ENCODE assay signal across 19 cellular contexts in the genomic region with DNA sequence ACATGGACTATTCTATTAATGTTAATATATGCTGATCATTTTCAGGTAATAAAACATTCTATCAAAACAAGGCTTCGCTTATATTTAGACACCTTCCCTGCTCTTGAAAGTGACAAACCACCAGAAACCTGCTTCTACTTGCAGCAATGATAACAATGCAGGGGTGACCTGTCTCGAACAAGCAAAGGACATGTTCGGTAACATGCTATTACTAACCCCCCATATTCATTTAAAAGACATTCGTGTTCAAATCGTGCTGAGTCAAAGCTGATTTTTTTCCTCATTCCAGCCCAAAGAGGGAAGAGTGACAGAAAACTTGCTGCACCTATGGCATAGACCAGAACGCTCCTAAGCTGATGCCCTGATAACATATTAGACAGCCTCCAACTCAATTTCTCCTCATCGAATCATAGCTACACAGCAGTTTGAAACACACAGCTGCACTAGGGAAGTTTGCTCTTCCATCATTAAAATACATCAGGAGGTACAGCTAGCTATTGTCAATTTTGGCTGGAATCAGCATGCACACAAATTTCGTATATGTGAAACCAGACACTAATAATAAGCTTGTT.
DNase-seq lines count a peak whose midpoint lies in the region; FAIRE-seq and TF ChIP-seq lines count a peak whose summit lies in the region.
"Had no signal": no experiment of that assay in that cellular context is flagged by ENCODE, and none has a peak within 500 bp of the region (broad histone marks: within the 10 kb centered on the region; RNA-seq: fewer than 3 reads in every experiment).

No MANE protein-coding gene starts in this region.

- peak overlapping the region; percentile 1 for H3K27ac Mint-ChIP-seq in activated T-cell treated with anti-CD3 and anti-CD28 coated beads, Interleukin-2, amount 50 U/mL, for 24 hours
- H3K27ac Mint-ChIP-seq in astrocyte (ENCODE audit: unreplicated experiment): no peak overlapping the region
- H3K27ac Mint-ChIP-seq in mesothelial cell of epicardium: peak overlapping the region; percentile 19
- no peak overlapping the region for H3K27ac Mint-ChIP-seq in endodermal cell
- no peak overlapping the region for H3K27ac Mint-ChIP-seq in endothelial cell (ENCODE audit: unreplicated experiment)
- H3K27ac Mint-ChIP-seq: activated CD8-positive, alpha-beta T cell treated with anti-CD3 and anti-CD28 coated beads, Interleukin-2, amount 10 ng/mL, durations not matched to agents 7 days and 5 days; activated T-cell treated with anti-CD3 and anti-CD28 coated beads, Interleukin-2, amount 50 U/mL, for 72 hours; T-helper 2 cell treated with Interferon-gamma antibody and Interleukin-4, amounts not matched to agents 5 μg/mL and 100 μg/mL, for 36 hours had no signal

- H3K4me1 ChIP-seq in astrocyte (ENCODE audit: insufficient read depth, low read length) (peaks cover 29% of the 10 kb centered on the region), stomach smooth muscle (ENCODE audit: control insufficient read depth, insufficient read depth, low read length) (peaks cover 38% of the 10 kb centered on the region), endodermal cell (ENCODE audit: control insufficient read depth, insufficient read depth, low read length) (peaks cover 15% of the 10 kb centered on the region)

- no peak overlapping the region for H3K27ac ChIP-seq in astrocyte (ENCODE audit: low read depth, low read length)
- peak overlapping the region; percentile 85 for H3K27ac ChIP-seq in stomach smooth muscle (ENCODE audit: low read length)
- no peak overlapping the region for H3K27ac ChIP-seq in endodermal cell (ENCODE audit: low read depth, low read length)
- H3K27ac ChIP-seq: neutrophil had no signal

- no peak overlapping the region for H3K9ac ChIP-seq in astrocyte (ENCODE audit: low read length)
- H3K9ac ChIP-seq in stomach smooth muscle (ENCODE audit: low read length in 2 of 2): peak overlapping the region; percentile 1 to 76
- no peak overlapping the region for H3K9ac ChIP-seq in endodermal cell (ENCODE audit: extremely low read depth, low read length, poor library complexity, severe bottlenecking)

- H3K79me2 ChIP-seq in astrocyte (ENCODE audit: insufficient read depth, low read length): peaks cover 74% of the 10 kb centered on the region

- TF ChIP-seq CTCF in astrocyte (IDR thresholded peaks at IDR 0.05; ENCODE audit: insufficient read depth, low read depth, low read length) (no peak), mesothelial cell of epicardium (IDR thresholded peaks at IDR 0.05; ENCODE audit: unreplicated experiment) (no peak), endodermal cell (conservative IDR thresholded peaks at IDR 0.05) (no peak), endothelial cell (IDR thresholded peaks at IDR 0.05; ENCODE audit: unreplicated experiment) (no peak)

- H2AFZ ChIP-seq in astrocyte (ENCODE audit: low read depth, low read length): no peak overlapping the region

- H3K9me3 ChIP-seq in astrocyte (ENCODE audit: insufficient read depth, low read depth, low read length) (no peaks in the 10 kb centered on the region), stomach smooth muscle (ENCODE audit: control insufficient read depth in 2 of 2, low read length in 2 of 2) (no peaks in the 10 kb centered on the region), endodermal cell (ENCODE audit: control insufficient read depth, low read length) (no peaks in the 10 kb centered on the region)
- H3K9me3 ChIP-seq: neutrophil had no signal

- DNase-seq in activated T-cell treated with anti-CD3 and anti-CD28 coated beads, Interleukin-2, amount 50 U/mL, for 24 hours: no peak
- DNase-seq in activated T-cell treated with anti-CD3 and anti-CD28 coated beads, Interleukin-2, amount 50 U/mL, for 48 hours: no peak
- DNase-seq in astrocyte (ENCODE audit: low read depth) (no peak), mesothelial cell of epicardium (ENCODE audit: low spot score in 2 of 2, unreplicated experiment in 2 of 2) (no peak), pons (ENCODE audit: low spot score) (no peak), endodermal cell (no peak), endothelial cell (ENCODE audit: low spot score) (no peak)
- DNase-seq: activated CD8-positive, alpha-beta T cell treated with anti-CD3 and anti-CD28 coated beads, Interleukin-2, amount 10 ng/mL, durations not matched to agents 7 days and 5 days; activated T-cell treated with anti-CD3 and anti-CD28 coated beads, Interleukin-2, amount 50 U/mL, for 72 hours; C1 segment of cervical spinal cord; erythroblast; left colon; NCI-H1105 treated with DMSO at 0.1 percent for 48 hours; stimulated activated CD4-positive, alpha-beta T cell treated with anti-CD3 and anti-CD28 coated beads, Interleukin-4, amount 100 ng/mL, for 4 hours had no signal

- peaks cover 53% of the 10 kb centered on the region for H3K36me3 Mint-ChIP-seq in activated T-cell treated with anti-CD3 and anti-CD28 coated beads, Interleukin-2, amount 50 U/mL, for 24 hours (ENCODE audit: low read depth)
- H3K36me3 Mint-ChIP-seq in astrocyte (ENCODE audit: low read depth, unreplicated experiment) (no peaks in the 10 kb centered on the region), mesothelial cell of epicardium (peaks cover 3% of the 10 kb centered on the region), endodermal cell (ENCODE audit: low read depth) (peaks cover 7% of the 10 kb centered on the region), endothelial cell (ENCODE audit: low read depth, unreplicated experiment) (no peaks in the 10 kb centered on the region)

- no peak overlapping the region for H3K4me3 Mint-ChIP-seq in activated T-cell treated with anti-CD3 and anti-CD28 coated beads, Interleukin-2, amount 50 U/mL, for 24 hours
- H3K4me3 Mint-ChIP-seq in astrocyte (ENCODE audit: unreplicated experiment): no peak overlapping the region
- no peak overlapping the region for H3K4me3 Mint-ChIP-seq in mesothelial cell of epicardium
- no peak overlapping the region for H3K4me3 Mint-ChIP-seq in endodermal cell
- H3K4me3 Mint-ChIP-seq in endothelial cell (ENCODE audit: unreplicated experiment): no peak overlapping the region
- H3K4me3 Mint-ChIP-seq: activated CD8-positive, alpha-beta T cell treated with anti-CD3 and anti-CD28 coated beads, Interleukin-2, amount 10 ng/mL, durations not matched to agents 7 days and 5 days; activated T-cell treated with anti-CD3 and anti-CD28 coated beads, Interleukin-2, amount 50 U/mL, for 72 hours; T-helper 2 cell treated with Interferon-gamma antibody and Interleukin-4, amounts not matched to agents 5 μg/mL and 100 μg/mL, for 36 hours had no signal

- peaks cover 72% of the 10 kb centered on the region for H3K4me1 Mint-ChIP-seq in activated T-cell treated with anti-CD3 and anti-CD28 coated beads, Interleukin-2, amount 50 U/mL, for 24 hours (ENCODE audit: low read depth)
- H3K4me1 Mint-ChIP-seq in astrocyte (ENCODE audit: low read depth, unreplicated experiment) (peaks cover 70% of the 10 kb centered on the region), mesothelial cell of epicardium (peaks cover 78% of the 10 kb centered on the region), endodermal cell (peaks cover 58% of the 10 kb centered on the region), endothelial cell (ENCODE audit: unreplicated experiment) (peaks cover 34% of the 10 kb centered on the region)

- peak; percentile 76 for FAIRE-seq in astrocyte (lab: Jason Lieb, UNC)
- FAIRE-seq: RCC 7860 had no signal

- H3K4me3 ChIP-seq in astrocyte (ENCODE audit: insufficient read depth, low read depth, low read length) (no peak overlapping the region), stomach smooth muscle (ENCODE audit: low read length in 2 of 2) (peak overlapping the region; percentile 66 to 75), endodermal cell (ENCODE audit: low read length) (no peak overlapping the region)

- H3K9me3 Mint-ChIP-seq in activated T-cell treated with anti-CD3 and anti-CD28 coated beads, Interleukin-2, amount 50 U/mL, for 24 hours: no peaks in the 10 kb centered on the region
- H3K9me3 Mint-ChIP-seq in astrocyte (ENCODE audit: unreplicated experiment) (no peaks in the 10 kb centered on the region), mesothelial cell of epicardium (no peaks in the 10 kb centered on the region), endodermal cell (peaks cover 1% of the 10 kb centered on the region), endothelial cell (ENCODE audit: unreplicated experiment) (no peaks in the 10 kb centered on the region)
- H3K9me3 Mint-ChIP-seq: activated naive CD4-positive, alpha-beta T cell treated with anti-CD3 and anti-CD28 coated beads, Interleukin-2, amount 50 U/mL, for 72 hours; activated T-cell treated with anti-CD3 and anti-CD28 coated beads, Interleukin-2, amount 50 U/mL, for 72 hours; T-helper 2 cell treated with Interferon-gamma antibody and Interleukin-4, amounts not matched to agents 5 μg/mL and 100 μg/mL, for 36 hours had no signal

- 87 to 91% methylated on average over 5 to 8 of the region's 8 CpGs for WGBS in endodermal cell (ENCODE audit: insufficient coverage in 1 of 2, insufficient read length in 1 of 2), 2 experiments

- no peak overlapping the region for H3K4me2 ChIP-seq in astrocyte (ENCODE audit: low read length)

- H3K27me3 ChIP-seq in astrocyte (ENCODE audit: insufficient read depth, low read length) (no peaks in the 10 kb centered on the region), stomach smooth muscle (ENCODE audit: control insufficient read depth in 1 of 2, insufficient read depth in 2 of 2, low read length in 2 of 2) (no peaks in the 10 kb centered on the region), endodermal cell (ENCODE audit: control insufficient read depth, insufficient read depth, low read length, poor library complexity, severe bottlenecking) (no peaks in the 10 kb centered on the region)
- H3K27me3 ChIP-seq: neutrophil had no signal

- no peaks in the 10 kb centered on the region for H3K27me3 Mint-ChIP-seq in activated T-cell treated with anti-CD3 and anti-CD28 coated beads, Interleukin-2, amount 50 U/mL, for 24 hours
- H3K27me3 Mint-ChIP-seq in astrocyte (ENCODE audit: low read depth, unreplicated experiment) (no peaks in the 10 kb centered on the region), mesothelial cell of epicardium (ENCODE audit: low read depth) (no peaks in the 10 kb centered on the region), endodermal cell (ENCODE audit: insufficient read depth) (no peaks in the 10 kb centered on the region), endothelial cell (ENCODE audit: unreplicated experiment) (peaks cover 3% of the 10 kb centered on the region)

- peaks cover 14% of the 10 kb centered on the region for H4K20me1 ChIP-seq in astrocyte (ENCODE audit: insufficient read depth, low read length)

- H3K36me3 ChIP-seq in astrocyte (ENCODE audit: insufficient read depth, low read length): no peaks in the 10 kb centered on the region
- H3K36me3 ChIP-seq in stomach smooth muscle (ENCODE audit: control insufficient read depth in 2 of 2, insufficient read depth in 2 of 2, low read length in 2 of 2): no peaks in the 10 kb centered on the region
- H3K36me3 ChIP-seq in endodermal cell (ENCODE audit: control insufficient read depth, insufficient read depth, low read length): no peaks in the 10 kb centered on the region
- H3K36me3 ChIP-seq: neutrophil had no signal

Comparison
In these comparisons a context has a peak if more than half of its experiments do, and no peak if none do; other contexts are left out.
1. H3K27ac Mint-ChIP-seq: peak in activated T-cell treated with anti-CD3 and anti-CD28 coated beads, Interleukin-2, amount 50 U/mL, for 24 hours (single experiment) and mesothelial cell of epicardium (single experiment); none in astrocyte (single experiment), endodermal cell (single experiment) and endothelial cell (single experiment).
2. H3K4me3 ChIP-seq: peak in stomach smooth muscle (2 of 2); none in astrocyte (single experiment) and endodermal cell (single experiment).
3. H3K9ac ChIP-seq: peak in stomach smooth muscle (2 of 2); none in astrocyte (single experiment) and endodermal cell (single experiment).